Comparison of ENCODE assay signal across 1 cellular context in the genomic region with DNA sequence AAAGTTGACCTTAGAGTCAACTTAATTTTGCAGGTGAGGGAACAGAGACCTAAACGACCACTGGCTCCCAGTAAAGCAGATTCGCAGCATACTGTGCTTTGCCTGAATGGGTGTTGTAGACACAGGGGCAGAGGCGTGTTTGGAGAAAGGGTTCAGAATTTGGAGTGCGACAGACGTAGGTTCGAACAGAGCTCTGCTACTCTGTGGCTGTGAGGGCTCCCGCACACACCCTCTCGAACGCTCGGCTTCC.
TF ChIP-seq lines count a peak whose summit lies in the region.

No MANE protein-coding gene starts in this region.

TF ChIP-seq in H1, 55 proteins besides CTCF, POLR2A, EP300 and RAD21:
- no peak for TF ChIP-seq SP2 (IDR thresholded peaks at IDR 0.05; ENCODE audit: low read length)
- TF ChIP-seq GABPA (IDR thresholded peaks at IDR 0.05; ENCODE audit: borderline replicate concordance, insufficient read depth, low read length): no peak
- no peak for TF ChIP-seq CEBPB (IDR thresholded peaks at IDR 0.05; ENCODE audit: low read depth, low read length)
- TF ChIP-seq TEAD4 (IDR thresholded peaks at IDR 0.05; ENCODE audit: low read depth, low read length): no peak
- TF ChIP-seq SP4 (IDR thresholded peaks at IDR 0.05; ENCODE audit: low read length): no peak
